ENCODE assay signal across 10 cellular contexts in genomic region chr5:67094476-67095300, GRCh38.
A peak's percentile ranks its signal among the peaks of the same experiment; 100 is the strongest.
DNase-seq lines count a peak whose midpoint lies in the region; ATAC-seq and TF ChIP-seq lines count a peak whose summit lies in the region.
"Had no signal": no experiment of that assay in that cellular context is flagged by ENCODE, and none has a peak within 500 bp of the region (broad histone marks: within the 10 kb centered on the region; RNA-seq: fewer than 3 reads in every experiment).

No MANE protein-coding gene starts in this region.

- H3K9me3 ChIP-seq in SJSA1 (replicated peaks), result no peaks in the 10 kb centered on the region

- peak overlapping the region in 2 of 3 experiments; percentile 13 to 15 for H3K4me3 Mint-ChIP-seq in nephron
- H3K4me3 Mint-ChIP-seq: CD4-positive, alpha-beta T cell had no signal

- H3K9me3 Mint-ChIP-seq in nephron, result no peaks in the 10 kb centered on the region
- H3K9me3 Mint-ChIP-seq: CD4-positive, alpha-beta T cell had no signal

- DNase-seq in ACHN (peak; percentile 12), SJSA1 (ENCODE audit: low read depth in 1 of 2, low spot score in 2 of 2) (peak in 1 of 2 experiments; percentile 36), fibroblast of the aortic adventitia (ENCODE audit: low read depth) (peak; percentile 70), AML-193 (lab: John Stamatoyannopoulos, UW) (no peak), NOMO-1 treated with DMSO at 0.1 percent for 48 hours (lab: John Stamatoyannopoulos, UW; ENCODE audit: unreplicated experiment) (no peak)
- no peak for DNase-seq in effector CD8-positive, alpha-beta T cell (lab: John Stamatoyannopoulos, UW)
- DNase-seq: CD4-positive, alpha-beta T cell; NCI-H1694 had no signal

- peaks cover 5% of the 10 kb centered on the region for H3K36me3 Mint-ChIP-seq in nephron (ENCODE audit: low read depth)

- in situ Hi-C loops in ACHN (cut with HindIII; ENCODE audit: low pct_ligation_motif_present, low pct_unique_long_range_greater_than_20kb, low sequenced_read_pairs), result no loop called here

- peaks cover 23% of the 10 kb centered on the region for H3K4me1 ChIP-seq in SJSA1 (replicated peaks)

- no peaks in the 10 kb centered on the region for H3K36me3 ChIP-seq in SJSA1

- H3K4me1 Mint-ChIP-seq in nephron, result peaks cover 42% of the 10 kb centered on the region

- peak overlapping the region; percentile 80 to 86 (median 85) for H3K27ac Mint-ChIP-seq in nephron
- H3K27ac Mint-ChIP-seq: CD4-positive, alpha-beta T cell had no signal

- TF ChIP-seq CTCF in fibroblast of the aortic adventitia (IDR thresholded peaks at IDR 0.05; ENCODE audit: insufficient read depth, low read length) (no peak), nephron (IDR thresholded peaks at IDR 0.05; ENCODE audit: unreplicated experiment in 3 of 3) (no peak)

- H3K27me3 Mint-ChIP-seq in nephron (ENCODE audit: low read depth), result no peaks in the 10 kb centered on the region
- H3K27me3 Mint-ChIP-seq: CD4-positive, alpha-beta T cell had no signal

- H3K27ac ChIP-seq in SJSA1, result peak overlapping the region; percentile 11; the same call in 1 of the 2 replicates

- ATAC-seq in HG03442 (IDR thresholded peaks at IDR 0.05; ENCODE audit: unreplicated experiment), result no peak

- no peaks in the 10 kb centered on the region for H3K27me3 ChIP-seq in SJSA1 (replicated peaks)

- no peak overlapping the region for H3K4me3 ChIP-seq in SJSA1
- no peak overlapping the region for H3K4me3 ChIP-seq in fibroblast of the aortic adventitia (ENCODE audit: low read depth, low read length)

Comparison
In these comparisons a context has a peak if more than half of its experiments do, and no peak if none do; other contexts are left out.
1. DNase-seq: peak in ACHN (single experiment) and fibroblast of the aortic adventitia (single experiment); none in AML-193 (0 of 2), effector CD8-positive, alpha-beta T cell (single experiment) and NOMO-1 treated with DMSO at 0.1 percent for 48 hours (single experiment).